Comparison of ENCODE assay signal across 2 cellular contexts in the genomic region with DNA sequence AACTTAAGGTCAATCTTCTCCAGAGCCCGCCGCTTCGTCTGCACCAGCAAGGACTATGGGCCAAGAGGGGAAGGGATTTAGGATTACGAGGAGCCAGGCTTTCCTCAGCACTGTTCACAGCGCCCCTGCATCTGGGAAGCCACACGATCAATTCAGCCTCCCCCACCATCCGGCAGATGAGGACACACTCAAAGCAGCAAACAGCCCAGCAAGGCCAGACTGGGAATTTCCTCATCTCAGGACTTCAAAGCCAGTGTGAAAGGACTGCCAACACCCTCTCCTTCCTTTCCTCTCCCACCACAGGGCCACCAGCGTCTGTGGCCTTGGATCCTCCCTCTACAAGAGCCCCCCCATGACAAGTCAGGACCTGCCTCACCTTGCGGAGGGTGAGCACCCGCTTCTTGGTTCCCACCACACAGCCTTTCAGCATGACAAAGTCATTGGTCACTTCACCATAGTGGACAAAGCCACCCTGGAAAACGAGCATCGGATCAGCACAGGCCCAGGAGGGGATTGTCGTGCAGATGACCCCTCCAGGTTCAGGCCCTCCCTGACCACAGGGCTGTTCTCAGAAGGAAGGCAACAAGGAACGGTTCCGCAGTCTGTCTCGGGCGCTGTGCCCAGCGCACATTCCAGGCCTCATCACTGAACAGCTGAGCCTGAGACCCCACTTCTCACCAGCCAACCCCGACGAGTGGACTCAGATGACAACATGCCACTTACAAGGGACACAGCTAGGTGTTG.
TF ChIP-seq lines count a peak whose summit lies in the region.

No MANE protein-coding gene starts in this region.

TF ChIP-seq in IMR-90, 13 proteins besides CTCF, POLR2A, EP300 and RAD21:
- TF ChIP-seq SMC3 (IDR thresholded peaks at IDR 0.05; ENCODE audit: low read depth, low read length) (no peak), BHLHE40 (IDR thresholded peaks at IDR 0.05; ENCODE audit: low read depth, low read length) (no peak), RCOR1 (IDR thresholded peaks at IDR 0.05; ENCODE audit: insufficient replicate concordance, low read length) (no peak), MAZ (IDR thresholded peaks at IDR 0.05; ENCODE audit: borderline replicate concordance, low read depth, low read length) (no peak), MXI1 (IDR thresholded peaks at IDR 0.05; ENCODE audit: borderline replicate concordance, low read depth, low read length) (no peak), NFE2L2 (IDR thresholded peaks at IDR 0.05; ENCODE audit: low read depth, low read length) (no peak), MAFK (IDR thresholded peaks at IDR 0.05; ENCODE audit: low read depth, low read length) (no peak), CEBPB (IDR thresholded peaks at IDR 0.05; ENCODE audit: low read depth, low read length) (no peak), FOS (IDR thresholded peaks at IDR 0.05; ENCODE audit: low read depth, low read length) (no peak), CHD1 (IDR thresholded peaks at IDR 0.05; ENCODE audit: low read depth, low read length) (no peak), RFX5 (IDR thresholded peaks at IDR 0.05; ENCODE audit: low read depth, low read length) (no peak)
- TF ChIP-seq, protein P1, sequence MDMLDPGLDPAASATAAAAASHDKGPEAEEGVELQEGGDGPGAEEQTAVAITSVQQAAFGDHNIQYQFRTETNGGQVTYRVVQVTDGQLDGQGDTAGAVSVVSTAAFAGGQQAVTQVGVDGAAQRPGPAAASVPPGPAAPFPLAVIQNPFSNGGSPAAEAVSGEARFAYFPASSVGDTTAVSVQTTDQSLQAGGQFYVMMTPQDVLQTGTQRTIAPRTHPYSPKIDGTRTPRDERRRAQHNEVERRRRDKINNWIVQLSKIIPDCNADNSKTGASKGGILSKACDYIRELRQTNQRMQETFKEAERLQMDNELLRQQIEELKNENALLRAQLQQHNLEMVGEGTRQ (IDR thresholded peaks at IDR 0.05; ENCODE audit: low read depth, low read length): no peak
- TF ChIP-seq, protein P2, sequence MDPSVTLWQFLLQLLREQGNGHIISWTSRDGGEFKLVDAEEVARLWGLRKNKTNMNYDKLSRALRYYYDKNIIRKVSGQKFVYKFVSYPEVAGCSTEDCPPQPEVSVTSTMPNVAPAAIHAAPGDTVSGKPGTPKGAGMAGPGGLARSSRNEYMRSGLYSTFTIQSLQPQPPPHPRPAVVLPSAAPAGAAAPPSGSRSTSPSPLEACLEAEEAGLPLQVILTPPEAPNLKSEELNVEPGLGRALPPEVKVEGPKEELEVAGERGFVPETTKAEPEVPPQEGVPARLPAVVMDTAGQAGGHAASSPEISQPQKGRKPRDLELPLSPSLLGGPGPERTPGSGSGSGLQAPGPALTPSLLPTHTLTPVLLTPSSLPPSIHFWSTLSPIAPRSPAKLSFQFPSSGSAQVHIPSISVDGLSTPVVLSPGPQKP (IDR thresholded peaks at IDR 0.05; ENCODE audit: borderline replicate concordance, low read depth, low read length): no peak

TF ChIP-seq in GM12878, 131 proteins besides CTCF, POLR2A, EP300 and RAD21:
- no peak for TF ChIP-seq LARP7 (IDR thresholded peaks at IDR 0.05)
- no peak for TF ChIP-seq CHD2 (IDR thresholded peaks at IDR 0.05; ENCODE audit: borderline replicate concordance, low read depth, low read length)
- TF ChIP-seq, protein P3, sequence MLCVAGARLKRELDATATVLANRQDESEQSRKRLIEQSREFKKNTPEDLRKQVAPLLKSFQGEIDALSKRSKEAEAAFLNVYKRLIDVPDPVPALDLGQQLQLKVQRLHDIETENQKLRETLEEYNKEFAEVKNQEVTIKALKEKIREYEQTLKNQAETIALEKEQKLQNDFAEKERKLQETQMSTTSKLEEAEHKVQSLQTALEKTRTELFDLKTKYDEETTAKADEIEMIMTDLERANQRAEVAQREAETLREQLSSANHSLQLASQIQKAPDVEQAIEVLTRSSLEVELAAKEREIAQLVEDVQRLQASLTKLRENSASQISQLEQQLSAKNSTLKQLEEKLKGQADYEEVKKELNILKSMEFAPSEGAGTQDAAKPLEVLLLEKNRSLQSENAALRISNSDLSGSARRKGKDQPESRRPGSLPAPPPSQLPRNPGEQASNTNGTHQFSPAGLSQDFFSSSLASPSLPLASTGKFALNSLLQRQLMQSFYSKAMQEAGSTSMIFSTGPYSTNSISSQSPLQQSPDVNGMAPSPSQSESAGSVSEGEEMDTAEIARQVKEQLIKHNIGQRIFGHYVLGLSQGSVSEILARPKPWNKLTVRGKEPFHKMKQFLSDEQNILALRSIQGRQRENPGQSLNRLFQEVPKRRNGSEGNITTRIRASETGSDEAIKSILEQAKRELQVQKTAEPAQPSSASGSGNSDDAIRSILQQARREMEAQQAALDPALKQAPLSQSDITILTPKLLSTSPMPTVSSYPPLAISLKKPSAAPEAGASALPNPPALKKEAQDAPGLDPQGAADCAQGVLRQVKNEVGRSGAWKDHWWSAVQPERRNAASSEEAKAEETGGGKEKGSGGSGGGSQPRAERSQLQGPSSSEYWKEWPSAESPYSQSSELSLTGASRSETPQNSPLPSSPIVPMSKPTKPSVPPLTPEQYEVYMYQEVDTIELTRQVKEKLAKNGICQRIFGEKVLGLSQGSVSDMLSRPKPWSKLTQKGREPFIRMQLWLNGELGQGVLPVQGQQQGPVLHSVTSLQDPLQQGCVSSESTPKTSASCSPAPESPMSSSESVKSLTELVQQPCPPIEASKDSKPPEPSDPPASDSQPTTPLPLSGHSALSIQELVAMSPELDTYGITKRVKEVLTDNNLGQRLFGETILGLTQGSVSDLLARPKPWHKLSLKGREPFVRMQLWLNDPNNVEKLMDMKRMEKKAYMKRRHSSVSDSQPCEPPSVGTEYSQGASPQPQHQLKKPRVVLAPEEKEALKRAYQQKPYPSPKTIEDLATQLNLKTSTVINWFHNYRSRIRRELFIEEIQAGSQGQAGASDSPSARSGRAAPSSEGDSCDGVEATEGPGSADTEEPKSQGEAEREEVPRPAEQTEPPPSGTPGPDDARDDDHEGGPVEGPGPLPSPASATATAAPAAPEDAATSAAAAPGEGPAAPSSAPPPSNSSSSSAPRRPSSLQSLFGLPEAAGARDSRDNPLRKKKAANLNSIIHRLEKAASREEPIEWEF (IDR thresholded peaks at IDR 0.05; ENCODE audit: insufficient replicate concordance, low read depth, low read length): no peak
- TF ChIP-seq, protein P1 (IDR thresholded peaks at IDR 0.05; ENCODE audit: borderline replicate concordance, low read depth, low read length): no peak
- TF ChIP-seq, protein P4, sequence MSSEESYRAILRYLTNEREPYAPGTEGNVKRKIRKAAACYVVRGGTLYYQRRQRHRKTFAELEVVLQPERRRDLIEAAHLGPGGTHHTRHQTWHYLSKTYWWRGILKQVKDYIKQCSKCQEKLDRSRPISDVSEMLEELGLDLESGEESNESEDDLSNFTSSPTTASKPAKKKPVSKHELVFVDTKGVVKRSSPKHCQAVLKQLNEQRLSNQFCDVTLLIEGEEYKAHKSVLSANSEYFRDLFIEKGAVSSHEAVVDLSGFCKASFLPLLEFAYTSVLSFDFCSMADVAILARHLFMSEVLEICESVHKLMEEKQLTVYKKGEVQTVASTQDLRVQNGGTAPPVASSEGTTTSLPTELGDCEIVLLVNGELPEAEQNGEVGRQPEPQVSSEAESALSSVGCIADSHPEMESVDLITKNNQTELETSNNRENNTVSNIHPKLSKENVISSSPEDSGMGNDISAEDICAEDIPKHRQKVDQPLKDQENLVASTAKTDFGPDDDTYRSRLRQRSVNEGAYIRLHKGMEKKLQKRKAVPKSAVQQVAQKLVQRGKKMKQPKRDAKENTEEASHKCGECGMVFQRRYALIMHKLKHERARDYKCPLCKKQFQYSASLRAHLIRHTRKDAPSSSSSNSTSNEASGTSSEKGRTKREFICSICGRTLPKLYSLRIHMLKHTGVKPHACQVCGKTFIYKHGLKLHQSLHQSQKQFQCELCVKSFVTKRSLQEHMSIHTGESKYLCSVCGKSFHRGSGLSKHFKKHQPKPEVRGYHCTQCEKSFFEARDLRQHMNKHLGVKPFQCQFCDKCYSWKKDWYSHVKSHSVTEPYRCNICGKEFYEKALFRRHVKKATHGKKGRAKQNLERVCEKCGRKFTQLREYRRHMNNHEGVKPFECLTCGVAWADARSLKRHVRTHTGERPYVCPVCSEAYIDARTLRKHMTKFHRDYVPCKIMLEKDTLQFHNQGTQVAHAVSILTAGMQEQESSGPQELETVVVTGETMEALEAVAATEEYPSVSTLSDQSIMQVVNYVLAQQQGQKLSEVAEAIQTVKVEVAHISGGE (CRISPR knock-in tag; IDR thresholded peaks at IDR 0.05): no peak
- no peak for TF ChIP-seq MYC (IDR thresholded peaks at IDR 0.05; ENCODE audit: insufficient read depth, insufficient read length, insufficient replicate concordance, low read length, severe bottlenecking)
- TF ChIP-seq CEBPB (IDR thresholded peaks at IDR 0.05; ENCODE audit: borderline replicate concordance in 1 of 2, low read depth in 2 of 2, low read length in 2 of 2): no peak
- no peak for TF ChIP-seq NR2C2 (IDR thresholded peaks at IDR 0.05; ENCODE audit: borderline replicate concordance, control insufficient read depth, insufficient read length, low read depth)
- no peak for TF ChIP-seq RELA (IDR thresholded peaks at IDR 0.05; ENCODE audit: borderline replicate concordance, partially characterized antibody)
- no peak for TF ChIP-seq MEF2A (IDR thresholded peaks at IDR 0.05; ENCODE audit: insufficient read depth, low read depth, low read length)
- TF ChIP-seq NBN (IDR thresholded peaks at IDR 0.05): no peak
